15 cellular contexts compared by ENCODE assay signal in genomic region chr2:30503692-30504076, GRCh38. TPM values are rescaled to one million over a fixed set of nuclear protein-coding genes. Genes with fewer than 3 reads are reported as not detected.
A peak's percentile ranks its signal among the peaks of the same experiment; 100 is the strongest.
DNase-seq lines count a peak whose midpoint lies in the region; ATAC-seq and TF ChIP-seq lines count a peak whose summit lies in the region.
"Had no signal": no experiment of that assay in that cellular context is flagged by ENCODE, and none has a peak within 500 bp of the region (broad histone marks: within the 10 kb centered on the region; RNA-seq: fewer than 3 reads in every experiment).

No MANE protein-coding gene starts in this region.

- H3F3A ChIP-seq in MM.1S (ENCODE audit: insufficient read depth, low read length), result no peaks in the 10 kb centered on the region

- peaks cover 10 to 40% of the 10 kb centered on the region in 2 donors for H3K36me3 Mint-ChIP-seq in CD4-positive, alpha-beta memory T cell
- H3K36me3 Mint-ChIP-seq in activated T-helper 2 cell treated with anti-CD3 and anti-CD28 coated beads, Interferon-gamma antibody, Interleukin-2, Interleukin-4, amounts not matched to agents 10 μg/mL and 5 μg/mL and 100 μg/mL, durations not matched to agents 14 hours and 24 hours and 36 hours (ENCODE audit: low read depth), result peaks cover 41% of the 10 kb centered on the region
- peaks cover 45% of the 10 kb centered on the region for H3K36me3 Mint-ChIP-seq in nephron progenitor cell (ENCODE audit: low read depth)

- H4K20me1 ChIP-seq in MM.1S (ENCODE audit: insufficient read depth, low read length), result no peaks in the 10 kb centered on the region

- no peak overlapping the region for H3K4me2 ChIP-seq in MM.1S (ENCODE audit: low read depth, low read length)

- no peak overlapping the region for H3K9ac ChIP-seq in MM.1S (ENCODE audit: low read length)

- no peak overlapping the region for H3K4me3 ChIP-seq in CD4-positive, alpha-beta memory T cell (ENCODE audit: low read length in 2 of 2)
- no peak overlapping the region for H3K4me3 ChIP-seq in MM.1S (ENCODE audit: low read length)
- H3K4me3 ChIP-seq: K562 had no signal

- H3K9me2 ChIP-seq in MM.1S (replicated peaks; ENCODE audit: insufficient read depth, low read length), result no peaks in the 10 kb centered on the region

- no peaks in the 10 kb centered on the region for H3K27me3 Mint-ChIP-seq in CD4-positive, alpha-beta memory T cell
- no peaks in the 10 kb centered on the region for H3K27me3 Mint-ChIP-seq in activated T-helper 2 cell treated with anti-CD3 and anti-CD28 coated beads, Interferon-gamma antibody, Interleukin-2, Interleukin-4, amounts not matched to agents 10 μg/mL and 5 μg/mL and 100 μg/mL, durations not matched to agents 14 hours and 24 hours and 36 hours (ENCODE audit: low read depth)
- H3K27me3 Mint-ChIP-seq in nephron progenitor cell (ENCODE audit: low read depth, poor library complexity), result no peaks in the 10 kb centered on the region

- H3K4me1 ChIP-seq in CD4-positive, alpha-beta memory T cell (ENCODE audit: insufficient read depth, low read length), result peaks cover 39% of the 10 kb centered on the region
- no peaks in the 10 kb centered on the region for H3K4me1 ChIP-seq in MM.1S (ENCODE audit: low read length)

- no peaks in the 10 kb centered on the region for H3K27me3 ChIP-seq in CD4-positive, alpha-beta memory T cell (ENCODE audit: insufficient read depth, low read length)
- no peaks in the 10 kb centered on the region for H3K27me3 ChIP-seq in MM.1S (replicated peaks; ENCODE audit: insufficient read depth, low read length)
- H3K27me3 ChIP-seq: BE2C had no signal

- peak overlapping the region in 6 of 8 donors; percentile 53 to 72 (median 62) for H3K4me3 Mint-ChIP-seq in CD4-positive, alpha-beta memory T cell
- no peak overlapping the region for H3K4me3 Mint-ChIP-seq in activated T-helper 2 cell treated with anti-CD3 and anti-CD28 coated beads, Interferon-gamma antibody, Interleukin-2, Interleukin-4, amounts not matched to agents 10 μg/mL and 5 μg/mL and 100 μg/mL, durations not matched to agents 14 hours and 24 hours and 36 hours (ENCODE audit: low read depth)
- no peak overlapping the region for H3K4me3 Mint-ChIP-seq in nephron progenitor cell

- POLR2A ChIA-PET in CD4-positive, alpha-beta memory T cell (lab: Charles Lee; ENCODE audit: partially characterized antibody), result interaction anchor here (1.2 to 1.4 kb wide), 3 partner anchors 170 to 357 kb away, joined by 3 to 4 read pairs (median 3); partner anchors contain the start of gene YPEL5

- peaks cover 33 to 40% (median 35%) of the 10 kb centered on the region in 4 donors for H3K4me1 Mint-ChIP-seq in CD4-positive, alpha-beta memory T cell
- peaks cover 21% of the 10 kb centered on the region for H3K4me1 Mint-ChIP-seq in activated T-helper 2 cell treated with anti-CD3 and anti-CD28 coated beads, Interferon-gamma antibody, Interleukin-2, Interleukin-4, amounts not matched to agents 10 μg/mL and 5 μg/mL and 100 μg/mL, durations not matched to agents 14 hours and 24 hours and 36 hours (ENCODE audit: low read depth)
- peaks cover 19% of the 10 kb centered on the region for H3K4me1 Mint-ChIP-seq in nephron progenitor cell

- H3K36me3 ChIP-seq in CD4-positive, alpha-beta memory T cell (ENCODE audit: insufficient read depth, low read length), result no peaks in the 10 kb centered on the region
- no peaks in the 10 kb centered on the region for H3K36me3 ChIP-seq in MM.1S (replicated peaks; ENCODE audit: insufficient read depth, low read length)
- H3K36me3 ChIP-seq: BE2C had no signal

- H3K27ac ChIP-seq in CD4-positive, alpha-beta memory T cell (ENCODE audit: low read depth, low read length), result no peak overlapping the region
- H3K27ac ChIP-seq in MM.1S (ENCODE audit: low read length), result no peak overlapping the region

- CTCF ChIA-PET in CD4-positive, alpha-beta memory T cell (lab: Charles Lee; ENCODE audit: partially characterized antibody), result interaction anchor here (0.6 to 2.8 kb wide), 4 partner anchors 56 to 338 kb away, joined by 3 to 10 read pairs (median 4); no protein-coding TSS in a partner anchor

- H3K27ac Mint-ChIP-seq in CD4-positive, alpha-beta memory T cell, result peak overlapping the region; percentile 58 to 90 (median 82)
- H3K27ac Mint-ChIP-seq in activated T-helper 2 cell treated with anti-CD3 and anti-CD28 coated beads, Interferon-gamma antibody, Interleukin-2, Interleukin-4, amounts not matched to agents 10 μg/mL and 5 μg/mL and 100 μg/mL, durations not matched to agents 14 hours and 24 hours and 36 hours, result peak overlapping the region; percentile 35
- peak overlapping the region; percentile 75 for H3K27ac Mint-ChIP-seq in nephron progenitor cell

- ATAC-seq in HG02870 (IDR thresholded peaks at IDR 0.05; ENCODE audit: unreplicated experiment) (peak; percentile 29), GM21529 (IDR thresholded peaks at IDR 0.05; ENCODE audit: unreplicated experiment) (no peak), GM18520 (IDR thresholded peaks at IDR 0.05; ENCODE audit: unreplicated experiment) (no peak)

- TF ChIP-seq CTCF in nephron progenitor cell (IDR thresholded peaks at IDR 0.05), result no peak
- TF ChIP-seq CTCF in MM.1S (IDR thresholded peaks at IDR 0.05; ENCODE audit: low read length), result no peak

- peaks cover 0 to 7% of the 10 kb centered on the region in 2 donors for H3K9me3 ChIP-seq in CD4-positive, alpha-beta memory T cell (ENCODE audit: control insufficient read depth in 1 of 2, low read length in 2 of 2)
- no peaks in the 10 kb centered on the region for H3K9me3 ChIP-seq in MM.1S (replicated peaks; ENCODE audit: insufficient read depth, low read length)
- H3K9me3 ChIP-seq: BE2C had no signal

- H2AFZ ChIP-seq in MM.1S (ENCODE audit: low read length), result no peak overlapping the region

- intact Hi-C loops in CD4-positive, alpha-beta memory T cell (cut with micrococcal nuclease), result loop anchor here (10.0 kb wide), 1 partner anchor 201 kb away; no protein-coding TSS in a partner anchor
- intact Hi-C loops in activated T-helper 2 cell treated with anti-CD3 and anti-CD28 coated beads, Interferon-gamma antibody, Interleukin-2, Interleukin-4, amounts not matched to agents 10 μg/mL and 5 μg/mL and 100 μg/mL, durations not matched to agents 14 hours and 24 hours and 36 hours (cut with micrococcal nuclease), result no loop called here

- H3K9me3 Mint-ChIP-seq in CD4-positive, alpha-beta memory T cell, result peaks cover 0 to 43% (median 15%) of the 10 kb centered on the region in 8 donors
- peaks cover 44% of the 10 kb centered on the region for H3K9me3 Mint-ChIP-seq in activated T-helper 2 cell treated with anti-CD3 and anti-CD28 coated beads, Interferon-gamma antibody, Interleukin-2, Interleukin-4, amounts not matched to agents 10 μg/mL and 5 μg/mL and 100 μg/mL, durations not matched to agents 14 hours and 24 hours and 36 hours
- peaks cover 54% of the 10 kb centered on the region for H3K9me3 Mint-ChIP-seq in nephron progenitor cell

- H3K79me2 ChIP-seq in MM.1S (ENCODE audit: low read length), result no peaks in the 10 kb centered on the region

- no peak for DNase-seq in CD4-positive, alpha-beta memory T cell
- no peak for DNase-seq in activated T-helper 2 cell treated with anti-CD3 and anti-CD28 coated beads, Interferon-gamma antibody, Interleukin-2, Interleukin-4, amounts not matched to agents 10 μg/mL and 5 μg/mL and 100 μg/mL, durations not matched to agents 14 hours and 24 hours and 36 hours (ENCODE audit: low spot score)
- DNase-seq in nephron progenitor cell (no peak), MM.1S (no peak), NCI-H1436 (lab: John Stamatoyannopoulos, UW) (no peak)
- DNase-seq: BE2C; cerebellar nuclear complex; hippocampal formation; mammary epithelial cell; NCI-H1694 treated with DMSO at 0.1 percent for 48 hours; stimulated activated CD4-positive, alpha-beta T cell treated with anti-CD3 and anti-CD28 coated beads, Interleukin-2, amount 100 ng/mL, for 24 hours had no signal

RNA-seq across cellular contexts. Expression of gene LCLAT1, which starts 56.6 kb away (rescaled TPM):
- total RNA-seq in CD4-positive, alpha-beta memory T cell, result 10 to 100 TPM; 11.5 to 14.1 TPM
- polyA plus RNA-seq in CD4-positive, alpha-beta memory T cell, result 10 to 100 TPM in 1 of 2 donors, 1 to 10 TPM in 1; 6.1 to 24.9 TPM
- 24.6 and 28.9 TPM in 2 replicates for total RNA-seq in activated T-helper 2 cell treated with anti-CD3 and anti-CD28 coated beads, Interferon-gamma antibody, Interleukin-2, Interleukin-4, amounts not matched to agents 10 μg/mL and 5 μg/mL and 100 μg/mL, durations not matched to agents 14 hours and 24 hours and 36 hours

Comparison
In these comparisons a context has a peak if more than half of its experiments do, and no peak if none do; other contexts are left out.
1. H3K4me3 Mint-ChIP-seq: peak in CD4-positive, alpha-beta memory T cell (6 of 8); none in activated T-helper 2 cell treated with anti-CD3 and anti-CD28 coated beads, Interferon-gamma antibody, Interleukin-2, Interleukin-4, amounts not matched to agents 10 μg/mL and 5 μg/mL and 100 μg/mL, durations not matched to agents 14 hours and 24 hours and 36 hours (single experiment) and nephron progenitor cell (single experiment).
2. Peak in every context shown above with its lines, with median percentiles within 50 percentile points of each other: H3K27ac Mint-ChIP-seq.